Comparison of ENCODE assay signal across 8 cellular contexts in genomic region chr13:97975280-97975850, GRCh38. TPM values are rescaled to one million over a fixed set of nuclear protein-coding genes. Genes with fewer than 3 reads are reported as not detected.
DNase-seq lines count a peak whose midpoint lies in the region; ATAC-seq and TF ChIP-seq lines count a peak whose summit lies in the region.

No MANE protein-coding gene starts in this region.

- TF ChIP-seq CTCF in CD14-positive monocyte (IDR thresholded peaks at IDR 0.05) = no peak
- TF ChIP-seq CTCF in spleen (IDR thresholded peaks at IDR 0.05 in 8 of 11, conservative IDR thresholded peaks at IDR 0.05 in 3 of 11) = no peak

- peaks cover 14% of the 10 kb centered on the region for H3K4me1 Mint-ChIP-seq in CD14-positive monocyte
- H3K4me1 Mint-ChIP-seq in activated CD4-positive, alpha-beta memory T cell treated with anti-CD3 and anti-CD28 coated beads for 36 hours (ENCODE audit: low read depth) = peaks cover 28% of the 10 kb centered on the region

- WGBS in spleen, 5 donors = 21 to 33% (median 25%) methylated on average over 20 of the region's 20 CpGs

- H3K4me1 ChIP-seq in spleen = peaks cover 9 to 38% (median 31%) of the 10 kb centered on the region in 6 donors

- H3K27me3 ChIP-seq in H7 (ENCODE audit: control insufficient read depth, insufficient read depth, low read length) (no peaks in the 10 kb centered on the region), spleen (replicated peaks in 1 of 7) (no peaks in the 10 kb centered on the region)

- no peak for TF ChIP-seq POLR2A in spleen (IDR thresholded peaks at IDR 0.05)

- no peak for DNase-seq in CD14-positive monocyte (ENCODE audit: low spot score)
- DNase-seq in H7 = no peak
- DNase-seq in activated CD4-positive, alpha-beta memory T cell treated with anti-CD3 and anti-CD28 coated beads for 36 hours = no peak
- no peak for DNase-seq in spleen
- no peak for DNase-seq in globus pallidus (ENCODE audit: low spot score)
- DNase-seq in GM03348 (ENCODE audit: low spot score) = no peak

- H3K9me3 ChIP-seq in spleen = no peaks in the 10 kb centered on the region

- no peak for ATAC-seq in GM19467 (IDR thresholded peaks at IDR 0.05; ENCODE audit: unreplicated experiment)

- H3K4me3 Mint-ChIP-seq in CD14-positive monocyte = peak overlapping the region; percentile 81 to 86
- H3K4me3 Mint-ChIP-seq in activated CD4-positive, alpha-beta memory T cell treated with anti-CD3 and anti-CD28 coated beads for 36 hours = peak overlapping the region; percentile 86

- H3K36me3 ChIP-seq in H7 (replicated peaks; ENCODE audit: control insufficient read depth, insufficient read depth, low read length) (no peaks in the 10 kb centered on the region), spleen (no peaks in the 10 kb centered on the region)

- POLR2A ChIA-PET in activated CD4-positive, alpha-beta memory T cell treated with anti-CD3 and anti-CD28 coated beads for 36 hours (lab: Charles Lee) = no interaction called here

- peak overlapping the region in 6 of 7 donors; percentile 61 to 92 (median 88) for H3K27ac Mint-ChIP-seq in CD14-positive monocyte
- H3K27ac Mint-ChIP-seq in activated CD4-positive, alpha-beta memory T cell treated with anti-CD3 and anti-CD28 coated beads for 36 hours = peak overlapping the region; percentile 95

- H3K27me3 Mint-ChIP-seq in CD14-positive monocyte (ENCODE audit: low read depth in 3 of 3) = peaks cover 4 to 10% (median 4%) of the 10 kb centered on the region in 3 donors
- no peaks in the 10 kb centered on the region for H3K27me3 Mint-ChIP-seq in activated CD4-positive, alpha-beta memory T cell treated with anti-CD3 and anti-CD28 coated beads for 36 hours

- CTCF ChIA-PET in activated CD4-positive, alpha-beta memory T cell treated with anti-CD3 and anti-CD28 coated beads for 36 hours (lab: Charles Lee) = no interaction called here

- no peaks in the 10 kb centered on the region for H3K36me3 Mint-ChIP-seq in CD14-positive monocyte
- peaks cover 5% of the 10 kb centered on the region for H3K36me3 Mint-ChIP-seq in activated CD4-positive, alpha-beta memory T cell treated with anti-CD3 and anti-CD28 coated beads for 36 hours

- H3K27ac ChIP-seq in spleen = peak overlapping the region; percentile 87 to 96 (median 94)

- intact Hi-C loops in CD14-positive monocyte (cut with micrococcal nuclease) (loop anchor here (10.0 kb wide), 1 partner anchor 541 kb away; the partner anchor contains the start of gene RAP2A (in 2 of the 2)), spleen (cut with DNase I; ENCODE audit: low total_unique reads) (no loop called here)
- intact Hi-C loops in activated CD4-positive, alpha-beta memory T cell treated with anti-CD3 and anti-CD28 coated beads for 36 hours (cut with micrococcal nuclease) = loop anchor here (5.0 to 10.0 kb wide), 4 partner anchors 121 to 718 kb away; partner anchors contain the start of genes FARP1 and STK24

- H3K9me3 Mint-ChIP-seq in CD14-positive monocyte = no peaks in the 10 kb centered on the region
- H3K9me3 Mint-ChIP-seq in activated CD4-positive, alpha-beta memory T cell treated with anti-CD3 and anti-CD28 coated beads for 36 hours = no peaks in the 10 kb centered on the region

- H3K4me3 ChIP-seq in H7 (ENCODE audit: insufficient read depth, low read depth, low read length) (peak overlapping the region; percentile 72), iPS-11a (ENCODE audit: low read depth, low read length) (peak overlapping the region; percentile 69), spleen (peak overlapping the region; percentile 68 to 93 (median 80))

RNA-seq across cellular contexts. Expression of gene IPO5, which starts 21.9 kb away (rescaled TPM):
- 10 to 100 TPM; 17.5 to 20.7 TPM for polyA plus RNA-seq in CD14-positive monocyte
- 394 and 404 TPM in 2 replicates for total RNA-seq in H7 (2014; rRNA removed; shearing (Covaris generic))
- total RNA-seq in activated CD4-positive, alpha-beta memory T cell treated with anti-CD3 and anti-CD28 coated beads for 36 hours = 100 to 1,000 TPM; 201 to 214 TPM
- 10 to 100 TPM; 61.9 to 97.7 (median 78.2) TPM for total RNA-seq in spleen
- polyA plus RNA-seq in spleen = 10 to 100 TPM; 17.8 to 23.9 (median 23.1) TPM
